Comparison of ENCODE assay signal across 33 cellular contexts in the genomic region with DNA sequence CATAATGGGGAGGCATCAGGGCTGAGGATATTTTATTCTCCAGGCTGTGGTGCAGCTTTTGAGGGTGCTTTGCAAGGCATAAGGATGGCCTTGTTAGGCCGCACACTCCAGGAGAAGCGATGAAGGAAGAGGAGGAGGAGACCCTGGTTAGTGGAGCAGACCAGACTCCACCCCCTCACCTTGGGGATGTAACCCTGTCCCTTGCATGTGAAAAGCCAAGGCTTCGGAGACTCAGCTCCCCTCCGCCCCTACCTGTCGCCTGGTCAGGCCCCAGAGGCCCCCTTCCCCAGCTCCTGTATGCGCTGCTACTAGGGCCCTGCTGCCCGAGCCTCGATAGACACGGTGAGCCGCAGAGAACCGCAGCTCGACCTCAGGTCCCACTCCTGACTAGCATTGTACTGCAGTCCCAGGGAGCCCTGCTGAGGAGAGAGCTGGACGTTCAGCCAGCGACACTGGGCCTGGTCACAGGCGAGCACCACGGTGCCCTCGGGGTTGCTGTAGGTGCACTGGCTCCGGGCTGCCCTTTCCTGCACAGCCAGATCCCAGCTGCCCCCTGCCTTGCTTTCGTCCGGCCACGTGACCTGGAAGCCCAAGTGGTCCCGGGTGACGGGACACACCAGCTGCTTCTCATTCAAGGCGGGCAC. TPM values are rescaled to one million over a fixed set of nuclear protein-coding genes. Genes with fewer than 3 reads are reported as not detected.
"Had no signal": no experiment of that assay in that cellular context is flagged by ENCODE, and none has a peak within 500 bp of the region (broad histone marks: within the 10 kb centered on the region; RNA-seq: fewer than 3 reads in every experiment).

No MANE protein-coding gene starts in this region.

- H3K4me1 ChIP-seq: adrenal gland, colonic mucosa, gastrocnemius medialis, left lung, suprapubic skin had no signal

- H3K9me3 ChIP-seq: adrenal gland, colonic mucosa, gastrocnemius medialis, left lung, ovary, suprapubic skin had no signal

- H3K4me2 ChIP-seq: smooth muscle cell had no signal

- H3K27ac ChIP-seq: adrenal gland, cardiac muscle cell, colonic mucosa, gastrocnemius medialis, left lung, ovary, suprapubic skin had no signal

- H3K4me3 Mint-ChIP-seq: activated naive CD8-positive, alpha-beta T cell treated with anti-CD3 and anti-CD28 coated beads for 36 hours; brain; nephron; T-helper 2 cell treated with Interferon-gamma antibody and Interleukin-4, amounts not matched to agents 5 μg/mL and 100 μg/mL, for 36 hours had no signal

- H3K27me3 ChIP-seq: adrenal gland, colonic mucosa, gastrocnemius medialis, ovary had no signal

- H3K4me3 ChIP-seq: adrenal gland, cardiac muscle cell, colonic mucosa, gastrocnemius medialis, left lung, lung, ovary, smooth muscle cell, suprapubic skin had no signal

- FAIRE-seq: urothelium cell line had no signal

- H3K9me3 Mint-ChIP-seq: activated naive CD8-positive, alpha-beta T cell treated with anti-CD3 and anti-CD28 coated beads for 36 hours; nephron; T-helper 2 cell treated with Interferon-gamma antibody and Interleukin-4, amounts not matched to agents 5 μg/mL and 100 μg/mL, for 36 hours had no signal

- DNase-seq: activated CD4-positive, alpha-beta T cell treated with anti-CD3 and anti-CD28 coated beads for 4 hours; activated CD4-positive, alpha-beta T cell treated with anti-CD3 and anti-CD28 coated beads, Interleukin-2, amount 50 U/mL, for 4 hours; activated CD8-positive, alpha-beta memory T cell treated with anti-CD3 and anti-CD28 coated beads for 24 hours; activated effector memory CD4-positive, alpha-beta T cell treated with Interleukin-2 at 50 U/mL for 16 hours; activated naive CD4-positive, alpha-beta T cell treated with Interleukin-2 at 50 U/mL for 16 hours; activated naive CD8-positive, alpha-beta T cell treated with anti-CD3 and anti-CD28 coated beads for 36 hours; adrenal gland; aorta; cerebellar nuclear complex; colonic mucosa; effector memory CD4-positive, alpha-beta T cell; erythroblast; gastrocnemius medialis; glutamatergic neuron; kidney glomerular epithelial cell; left lung; ovary; retina; stimulated activated CD4-positive, alpha-beta T cell treated with anti-CD3 and anti-CD28 coated beads, Interleukin-1b, Interleukin-23, amount 100 ng/mL, for 48 hours; stimulated activated CD4-positive, alpha-beta T cell treated with anti-CD3 and anti-CD28 coated beads, Interleukin-4, amount 100 ng/mL, for 4 hours; stimulated activated naive CD4-positive, alpha-beta T cell; T-helper 1 cell; trophoblast cell had no signal

- H3K36me3 Mint-ChIP-seq: activated naive CD8-positive, alpha-beta T cell treated with anti-CD3 and anti-CD28 coated beads for 36 hours; brain had no signal

- H3K27ac Mint-ChIP-seq: activated naive CD8-positive, alpha-beta T cell treated with anti-CD3 and anti-CD28 coated beads for 36 hours; brain; T-helper 2 cell treated with Interferon-gamma antibody and Interleukin-4, amounts not matched to agents 5 μg/mL and 100 μg/mL, for 36 hours had no signal

- H3K36me3 ChIP-seq: adrenal gland, cardiac muscle cell, colonic mucosa, gastrocnemius medialis, left lung, ovary, suprapubic skin had no signal

RNA-seq across cellular contexts. Expression of a gene that starts 10.2 kb away (rescaled TPM):
- total RNA-seq: activated naive CD8-positive, alpha-beta T cell treated with anti-CD3 and anti-CD28 coated beads for 36 hours; aorta; dermis microvascular lymphatic vessel endothelial cell; left lung; lung; progenitor cell of endocrine pancreas; suprapubic skin had no signal
- polyA plus RNA-seq: aorta, lung, smooth muscle cell had no signal

RNA-seq across cellular contexts. Expression of a gene that starts 28.7 kb away (rescaled TPM):
- total RNA-seq: activated naive CD8-positive, alpha-beta T cell treated with anti-CD3 and anti-CD28 coated beads for 36 hours; progenitor cell of endocrine pancreas had no signal
- polyA plus RNA-seq: aorta, cardiac muscle cell had no signal

RNA-seq across cellular contexts. Expression of a gene that starts 58.2 kb away (rescaled TPM):
- total RNA-seq: smooth muscle cell had no signal
- polyA plus RNA-seq: adrenal gland, cardiac muscle cell, smooth muscle cell had no signal
